In genomic region chr3:193028283-193028682, GRCh38 we compare ENCODE assay signal across 25 cellular contexts.
A peak's percentile ranks its signal among the peaks of the same experiment; 100 is the strongest.
DNase-seq lines count a peak whose midpoint lies in the region; ATAC-seq and TF ChIP-seq lines count a peak whose summit lies in the region.
"Had no signal": no experiment of that assay in that cellular context is flagged by ENCODE, and none has a peak within 500 bp of the region (broad histone marks: within the 10 kb centered on the region; RNA-seq: fewer than 3 reads in every experiment).

No MANE protein-coding gene starts in this region.

- TF ChIP-seq POLR2A in tibial nerve (IDR thresholded peaks at IDR 0.05) = no peak

- TF ChIP-seq CTCF in WTC11 (IDR thresholded peaks at IDR 0.05) (no peak), neural progenitor cell (IDR thresholded peaks at IDR 0.05) (no peak), tibial nerve (IDR thresholded peaks at IDR 0.05) (no peak)

- CTCF ChIA-PET in WTC11 (lab: Charles Lee) = no interaction called here

- no peak for TF ChIP-seq EP300 in tibial nerve (IDR thresholded peaks at IDR 0.05)

- H3K4me1 ChIP-seq in neural progenitor cell (peaks cover 30% of the 10 kb centered on the region), tibial nerve (no peaks in the 10 kb centered on the region)
- H3K4me1 ChIP-seq: BE2C had no signal

- ATAC-seq in left ventricle myocardium superior (peak; percentile 57), Right ventricle myocardium superior (ENCODE audit: poor library complexity) (no peak), WTC11 (peak; percentile 61), GM19397 (IDR thresholded peaks at IDR 0.05; ENCODE audit: unreplicated experiment) (no peak)
- ATAC-seq: GM12878 had no signal

- H3K36me3 Mint-ChIP-seq in WTC11 (no peaks in the 10 kb centered on the region), neural progenitor cell (no peaks in the 10 kb centered on the region)
- no peaks in the 10 kb centered on the region for H3K36me3 Mint-ChIP-seq in activated naive CD8-positive, alpha-beta T cell treated with anti-CD3 and anti-CD28 coated beads for 36 hours
- H3K36me3 Mint-ChIP-seq: CD14-positive monocyte; CD4-positive, alpha-beta memory T cell; CD4-positive, CD25-positive, alpha-beta regulatory T cell; CD8-positive, alpha-beta memory T cell had no signal

- no peaks in the 10 kb centered on the region for H4K20me1 ChIP-seq in neural progenitor cell (ENCODE audit: low read depth)
- H4K20me1 ChIP-seq: BLaER1 had no signal

- H3K9me3 Mint-ChIP-seq in WTC11 (no peaks in the 10 kb centered on the region), neural progenitor cell (no peaks in the 10 kb centered on the region)
- no peaks in the 10 kb centered on the region for H3K9me3 Mint-ChIP-seq in activated naive CD8-positive, alpha-beta T cell treated with anti-CD3 and anti-CD28 coated beads for 36 hours
- H3K9me3 Mint-ChIP-seq: CD14-positive monocyte; CD4-positive, alpha-beta memory T cell; CD4-positive, CD25-positive, alpha-beta regulatory T cell had no signal

- H3K27ac ChIP-seq in neural progenitor cell (no peak overlapping the region), tibial nerve (no peak overlapping the region)
- H3K27ac ChIP-seq: BLaER1 had no signal

- DNase-seq in left ventricle myocardium superior (no peak), Right ventricle myocardium superior (no peak), WTC11 (ENCODE audit: low spot score) (no peak), neural progenitor cell (ENCODE audit: low spot score) (peak; percentile 74), tibial nerve (ENCODE audit: low spot score in 2 of 2) (no peak)
- DNase-seq in activated naive CD8-positive, alpha-beta T cell treated with anti-CD3 and anti-CD28 coated beads for 36 hours = no peak
- DNase-seq: 8988T; ACHN; BE2C; C1 segment of cervical spinal cord; CD4-positive, alpha-beta memory T cell; CD4-positive, CD25-positive, alpha-beta regulatory T cell; CD8-positive, alpha-beta memory T cell; COR-L47; DMS 273 treated with DMSO at 0.1 percent for 48 hours; DMS153; DMS53; DMS79; DND-41; EL; GDM1 had no signal

- H3K9me3 ChIP-seq in neural progenitor cell (ENCODE audit: low read depth) = no peaks in the 10 kb centered on the region
- H3K9me3 ChIP-seq in tibial nerve = no peaks in the 10 kb centered on the region
- H3K9me3 ChIP-seq: BE2C, BLaER1 had no signal

- peak overlapping the region; percentile 64 for H3K4me2 ChIP-seq in neural progenitor cell
- H3K4me2 ChIP-seq: BLaER1 had no signal

- no peak overlapping the region for H2AFZ ChIP-seq in neural progenitor cell (replicated peaks)

- H3K4me1 Mint-ChIP-seq in WTC11 (peaks cover 24% of the 10 kb centered on the region), neural progenitor cell (no peaks in the 10 kb centered on the region)
- peaks cover 7% of the 10 kb centered on the region for H3K4me1 Mint-ChIP-seq in activated naive CD8-positive, alpha-beta T cell treated with anti-CD3 and anti-CD28 coated beads for 36 hours
- H3K4me1 Mint-ChIP-seq: CD14-positive monocyte had no signal

- POLR2A ChIA-PET in WTC11 (lab: Charles Lee) = no interaction called here

- no peak overlapping the region for H3K9ac ChIP-seq in neural progenitor cell
- H3K9ac ChIP-seq: BLaER1 had no signal

- H3K36me3 ChIP-seq in neural progenitor cell (no peaks in the 10 kb centered on the region), tibial nerve (no peaks in the 10 kb centered on the region)
- H3K36me3 ChIP-seq: BE2C, BLaER1 had no signal

- H3K27me3 ChIP-seq in neural progenitor cell = no peaks in the 10 kb centered on the region
- H3K27me3 ChIP-seq in tibial nerve = peaks cover 0 to 3% of the 10 kb centered on the region in 2 donors
- H3K27me3 ChIP-seq: BE2C, BLaER1 had no signal

- H3K4me3 Mint-ChIP-seq in WTC11 (no peak overlapping the region), neural progenitor cell (no peak overlapping the region)
- no peak overlapping the region for H3K4me3 Mint-ChIP-seq in activated naive CD8-positive, alpha-beta T cell treated with anti-CD3 and anti-CD28 coated beads for 36 hours
- H3K4me3 Mint-ChIP-seq: CD14-positive monocyte; CD4-positive, alpha-beta memory T cell; CD4-positive, CD25-positive, alpha-beta regulatory T cell; CD8-positive, alpha-beta memory T cell had no signal

- H3K27ac Mint-ChIP-seq in WTC11 = no peak overlapping the region
- no peak overlapping the region for H3K27ac Mint-ChIP-seq in neural progenitor cell
- no peak overlapping the region for H3K27ac Mint-ChIP-seq in activated naive CD8-positive, alpha-beta T cell treated with anti-CD3 and anti-CD28 coated beads for 36 hours
- H3K27ac Mint-ChIP-seq: CD14-positive monocyte; CD4-positive, alpha-beta memory T cell; CD4-positive, CD25-positive, alpha-beta regulatory T cell; CD8-positive, alpha-beta memory T cell had no signal

- H3F3A ChIP-seq in neural progenitor cell (ENCODE audit: low read depth) = no peaks in the 10 kb centered on the region

- no peaks in the 10 kb centered on the region for H3K79me2 ChIP-seq in neural progenitor cell (ENCODE audit: low read depth)

- H3K27me3 Mint-ChIP-seq in WTC11 (ENCODE audit: low read depth) (no peaks in the 10 kb centered on the region), neural progenitor cell (ENCODE audit: insufficient read depth, low read depth) (peaks cover 1% of the 10 kb centered on the region)
- peaks cover 3% of the 10 kb centered on the region for H3K27me3 Mint-ChIP-seq in activated naive CD8-positive, alpha-beta T cell treated with anti-CD3 and anti-CD28 coated beads for 36 hours
- H3K27me3 Mint-ChIP-seq: CD4-positive, alpha-beta memory T cell; CD4-positive, CD25-positive, alpha-beta regulatory T cell; CD8-positive, alpha-beta memory T cell had no signal

- intact Hi-C loops in left ventricle myocardium superior (cut with micrococcal nuclease) = no loop called here
- intact Hi-C loops in Right ventricle myocardium superior (cut with DNase I) = no loop called here

- H3K4me3 ChIP-seq in neural progenitor cell (no peak overlapping the region), tibial nerve (no peak overlapping the region)
- H3K4me3 ChIP-seq: BLaER1, GM12878 had no signal

- 65 to 67% methylated on average over 4 of the region's 4 CpGs for WGBS in tibial nerve, 2 donors

TF ChIP-seq in WTC11, 78 proteins besides CTCF, POLR2A, EP300 and RAD21:
- TF ChIP-seq NR2C2 (CRISPR knock-in tag; IDR thresholded peaks at IDR 0.05) = no peak
- TF ChIP-seq JAZF1 (CRISPR knock-in tag; IDR thresholded peaks at IDR 0.05) = no peak
- TF ChIP-seq NFE2L1 (CRISPR knock-in tag; IDR thresholded peaks at IDR 0.05) = no peak
- no peak for TF ChIP-seq ZNF121 (CRISPR knock-in tag; IDR thresholded peaks at IDR 0.05)

Comparison
In these comparisons a context has a peak if more than half of its experiments do, and no peak if none do; other contexts are left out.
1. ATAC-seq: peak in left ventricle myocardium superior (single experiment) and WTC11 (single experiment); none in Right ventricle myocardium superior (single experiment) and GM19397 (single experiment).